Comparison of ENCODE assay signal across 9 cellular contexts in the genomic region with DNA sequence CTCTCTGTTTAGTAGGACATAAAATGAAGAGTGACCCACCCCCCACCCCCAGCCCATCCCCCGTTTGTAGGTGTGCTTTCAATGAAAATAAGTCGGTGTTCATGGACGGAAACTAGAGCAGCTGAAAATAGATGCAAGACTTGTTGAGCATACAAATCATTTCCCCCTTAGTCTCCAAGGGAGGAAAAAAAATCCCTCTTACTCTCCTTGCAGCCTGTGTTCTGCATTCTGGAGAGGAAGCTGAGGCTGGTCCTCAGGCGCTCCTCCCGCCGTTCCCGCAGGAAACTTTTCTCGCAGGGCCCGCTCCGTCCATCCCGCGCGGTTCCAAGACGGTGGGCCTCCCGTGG.
A peak's percentile ranks its signal among the peaks of the same experiment; 100 is the strongest.
DNase-seq lines count a peak whose midpoint lies in the region; ATAC-seq and TF ChIP-seq lines count a peak whose summit lies in the region.
"Had no signal": no experiment of that assay in that cellular context is flagged by ENCODE, and none has a peak within 500 bp of the region (broad histone marks: within the 10 kb centered on the region; RNA-seq: fewer than 3 reads in every experiment).

No MANE protein-coding gene starts in this region.

- intact Hi-C loops in A673 (cut with micrococcal nuclease; ENCODE audit: unreplicated experiment), result loop anchor here (2.0 kb wide), 1 partner anchor 172 kb away; no protein-coding TSS in a partner anchor

- H3K4me3 ChIP-seq in A673 (ENCODE audit: low read depth, low read length, poor library complexity, severe bottlenecking), result peak overlapping the region; percentile 49
- peak overlapping the region; percentile 56 to 68 for H3K4me3 ChIP-seq in duodenal mucosa (ENCODE audit: low read depth in 1 of 2, low read length in 2 of 2)
- peak overlapping the region; percentile 40 to 89 for H3K4me3 ChIP-seq in muscle layer of duodenum (ENCODE audit: low read depth in 1 of 2, low read length in 2 of 2)

- H3K27me3 ChIP-seq in A673 (replicated peaks; ENCODE audit: insufficient read depth, low read depth, low read length, poor library complexity), result peaks cover 54% of the 10 kb centered on the region
- peaks cover 16 to 20% of the 10 kb centered on the region in 2 donors for H3K27me3 ChIP-seq in duodenal mucosa (ENCODE audit: control insufficient read depth in 1 of 2, insufficient read depth in 2 of 2, low read length in 2 of 2)
- no peaks in the 10 kb centered on the region for H3K27me3 ChIP-seq in muscle layer of duodenum (ENCODE audit: low read depth, low read length)

- H3K36me3 ChIP-seq in A673 (ENCODE audit: insufficient read depth, low read length, poor library complexity, severe bottlenecking) (no peaks in the 10 kb centered on the region), duodenal mucosa (ENCODE audit: control insufficient read depth in 1 of 2, insufficient read depth in 2 of 2, low read length in 2 of 2) (no peaks in the 10 kb centered on the region), muscle layer of duodenum (ENCODE audit: control insufficient read depth in 1 of 2, insufficient read depth in 2 of 2, low read length in 2 of 2) (no peaks in the 10 kb centered on the region)

- no peak for TF ChIP-seq CTCF in A673 (conservative IDR thresholded peaks at IDR 0.05; ENCODE audit: low read depth, low read length)

- ATAC-seq in HG03342 (IDR thresholded peaks at IDR 0.05; ENCODE audit: unreplicated experiment) (peak; percentile 4), HG02840 (IDR thresholded peaks at IDR 0.05; ENCODE audit: low FRiP score, unreplicated experiment) (no peak), GM21447 (IDR thresholded peaks at IDR 0.05; ENCODE audit: unreplicated experiment) (no peak)

- POLR2A ChIA-PET in A673 (lab: Charles Lee; ENCODE audit: low non-redundant PET), result no interaction called here

- BruUV-seq in A673 (replicated peaks; lab: Mats Ljungman, UMichigan), result no TSS peak

- no peaks in the 10 kb centered on the region for H3K9me3 ChIP-seq in A673 (ENCODE audit: low read depth, low read length, poor library complexity, severe bottlenecking)
- no peaks in the 10 kb centered on the region for H3K9me3 ChIP-seq in duodenal mucosa (ENCODE audit: control insufficient read depth in 1 of 2, low read length in 2 of 2)
- H3K9me3 ChIP-seq in muscle layer of duodenum (ENCODE audit: control insufficient read depth in 1 of 2, low read length in 2 of 2), result no peaks in the 10 kb centered on the region

- H3K4me1 ChIP-seq in A673 (ENCODE audit: insufficient read depth, low read length, poor library complexity, severe bottlenecking) (no peaks in the 10 kb centered on the region), duodenal mucosa (ENCODE audit: control insufficient read depth in 1 of 2, insufficient read depth in 2 of 2, low read length in 2 of 2) (peaks cover 0 to 6% of the 10 kb centered on the region in 2 donors), muscle layer of duodenum (ENCODE audit: control insufficient read depth in 1 of 2, insufficient read depth in 2 of 2, low read length in 2 of 2) (peaks cover 0 to 6% of the 10 kb centered on the region in 2 donors)

- no peak overlapping the region for H3K9ac ChIP-seq in duodenal mucosa (ENCODE audit: low read depth in 1 of 2, low read length in 2 of 2)

- no peak overlapping the region for H3K27ac ChIP-seq in A673 (ENCODE audit: low read depth, low read length, poor library complexity, severe bottlenecking)
- no peak overlapping the region for H3K27ac ChIP-seq in duodenal mucosa (ENCODE audit: low read depth, low read length)
- no peak overlapping the region for H3K27ac ChIP-seq in muscle layer of duodenum (ENCODE audit: low read length)

- CTCF ChIA-PET in A673 (lab: Charles Lee), result interaction anchor here (1.0 to 2.1 kb wide), 3 partner anchors 11 to 361 kb away, joined by 4 to 6 read pairs (median 6); no protein-coding TSS in a partner anchor

- DNase-seq in A673 (ENCODE audit: low spot score) (no peak), A172 (ENCODE audit: low spot score) (no peak)
- DNase-seq in activated CD4-positive, alpha-beta T cell treated with anti-CD3 and anti-CD28 coated beads, Interleukin-2, amount 50 U/mL, for 1 hour, result no peak
- DNase-seq: DMS 273 treated with DMSO at 0.1 percent for 48 hours had no signal
